8 cellular contexts compared by ENCODE assay signal in genomic region chr21:45820171-45821091, GRCh38.
DNase-seq lines count a peak whose midpoint lies in the region; ATAC-seq and TF ChIP-seq lines count a peak whose summit lies in the region.

No MANE protein-coding gene starts in this region.

- no peak overlapping the region for H3K4me3 Mint-ChIP-seq in glutamatergic neuron (ENCODE audit: unreplicated experiment)

- H3K27ac ChIP-seq in upper lobe of right lung = no peak overlapping the region

- H3K36me3 ChIP-seq in upper lobe of right lung = no peaks in the 10 kb centered on the region

- no peaks in the 10 kb centered on the region for H3K27me3 ChIP-seq in upper lobe of right lung

- peaks cover 2% of the 10 kb centered on the region for H3K9me3 Mint-ChIP-seq in glutamatergic neuron (ENCODE audit: unreplicated experiment)

- intact Hi-C loops in posterior cingulate gyrus (cut with DNase I) = loop anchor here (2.0 to 5.0 kb wide), 3 partner anchors 264 to 678 kb away; no protein-coding TSS in a partner anchor
- intact Hi-C loops in upper lobe of right lung (cut with DNase I) = loop anchor here (10.0 kb wide), 1 partner anchor 266 kb away; no protein-coding TSS in a partner anchor

- peak overlapping the region; percentile 68 for H3K27ac Mint-ChIP-seq in glutamatergic neuron (ENCODE audit: unreplicated experiment)

- no peaks in the 10 kb centered on the region for H3K4me1 ChIP-seq in upper lobe of right lung

- no peaks in the 10 kb centered on the region for H3K9me3 ChIP-seq in upper lobe of right lung

- no peak overlapping the region for H3K4me3 ChIP-seq in upper lobe of right lung

- H3K36me3 Mint-ChIP-seq in glutamatergic neuron (ENCODE audit: unreplicated experiment) = no peaks in the 10 kb centered on the region

- DNase-seq in GDM1 (lab: John Stamatoyannopoulos, UW) (peak; percentile 60), NCI-H1105 treated with DMSO at 0.1 percent for 48 hours (lab: John Stamatoyannopoulos, UW) (peak; percentile 81), SKM-1 (lab: John Stamatoyannopoulos, UW; ENCODE audit: unreplicated experiment) (peak; percentile 79), glutamatergic neuron (peak; percentile 89), posterior cingulate gyrus (peak; percentile 60 to 97 (median 82)), upper lobe of right lung (peak; percentile 87)
- DNase-seq in activated naive CD4-positive, alpha-beta T cell treated with anti-CD3 and anti-CD28 coated beads, Interleukin-2, amount 50 U/mL, for 16 hours = peak; percentile 82

- H3K4me1 Mint-ChIP-seq in glutamatergic neuron (ENCODE audit: low read depth, unreplicated experiment) = peaks cover 33% of the 10 kb centered on the region

- peak; percentile 91 for ATAC-seq in upper lobe of right lung
- no peak for ATAC-seq in HG03565 (IDR thresholded peaks at IDR 0.05; ENCODE audit: unreplicated experiment)

- H3K27me3 Mint-ChIP-seq in glutamatergic neuron (ENCODE audit: unreplicated experiment) = peaks cover 5% of the 10 kb centered on the region

- TF ChIP-seq CTCF in glutamatergic neuron (IDR thresholded peaks at IDR 0.05; ENCODE audit: partially characterized antibody, unreplicated experiment) (peak; percentile 88), upper lobe of right lung (IDR thresholded peaks at IDR 0.05) (peak; percentile 72)
